In genomic region chr17:78348055-78348745, GRCh38 we compare ENCODE assay signal across 27 cellular contexts. TPM values are rescaled to one million over a fixed set of nuclear protein-coding genes. Genes with fewer than 3 reads are reported as not detected.
DNase-seq lines count a peak whose midpoint lies in the region; ATAC-seq and TF ChIP-seq lines count a peak whose summit lies in the region.
"Had no signal": no experiment of that assay in that cellular context is flagged by ENCODE, and none has a peak within 500 bp of the region (broad histone marks: within the 10 kb centered on the region; RNA-seq: fewer than 3 reads in every experiment).

No MANE protein-coding gene starts in this region.

- peak overlapping the region; percentile 14 for H3K27ac Mint-ChIP-seq in activated T-cell treated with anti-CD3 and anti-CD28 coated beads, Interleukin-2, amount 50 U/mL, for 72 hours
- H3K27ac Mint-ChIP-seq in IgD-negative memory B cell: peak overlapping the region; percentile 50 to 92 (median 80)
- peak overlapping the region; percentile 57 for H3K27ac Mint-ChIP-seq in endothelial cell (ENCODE audit: unreplicated experiment)
- H3K27ac Mint-ChIP-seq: type B pancreatic cell had no signal

- no peak overlapping the region for H3K4me2 ChIP-seq in neuronal stem cell (ENCODE audit: insufficient read depth, low read length, poor library complexity, severe bottlenecking)

- H3K4me3 ChIP-seq in neuronal stem cell (ENCODE audit: low read length in 2 of 2): no peak overlapping the region
- H3K4me3 ChIP-seq: ovary, SJCRH30 had no signal

- DNase-seq in activated T-cell treated with anti-CD3 and anti-CD28 coated beads, Interleukin-2, amount 50 U/mL, for 72 hours: no peak
- DNase-seq in activated T-cell treated with anti-CD3 and anti-CD28 coated beads for 4 hours (no peak), endothelial cell (ENCODE audit: low spot score) (no peak), neuronal stem cell (ENCODE audit: low spot score) (no peak), HPDE6-E6E7 (ENCODE audit: extremely low spot score) (no peak), inferior parietal cortex (ENCODE audit: extremely low spot score) (no peak)
- DNase-seq: activated CD4-positive, CD25-positive, alpha-beta regulatory T cell treated with anti-CD3 and anti-CD28 coated beads, Interleukin-2, amount 50 U/mL, for 72 hours; activated CD8-positive, alpha-beta memory T cell treated with anti-CD3 and anti-CD28 coated beads for 24 hours; activated naive CD4-positive, alpha-beta T cell treated with anti-CD3 and anti-CD28 coated beads, Interleukin-2, amount 50 U/mL, for 16 hours; activated T-cell treated with anti-CD3 and anti-CD28 coated beads, Interleukin-2, amount 50 U/mL, for 4 hours; anterior cingulate cortex; COR-L47; DMS79; effector memory CD4-positive, alpha-beta T cell; GDM1; HCEC 1CT; Karpas-422; left cardiac atrium; NCI-H1436; NCI-H2081 treated with DMSO at 0.1 percent for 48 hours; NCI-H345; ovary; SJCRH30; small intestine had no signal

- no peaks in the 10 kb centered on the region for H3K9me3 ChIP-seq in neuronal stem cell (replicated peaks in 1 of 2; ENCODE audit: control insufficient read depth in 2 of 2, insufficient read depth in 1 of 2, low read depth in 1 of 2, low read length in 2 of 2)
- H3K9me3 ChIP-seq: ovary, SJCRH30 had no signal

- no peak overlapping the region for H3K23ac ChIP-seq in neuronal stem cell (ENCODE audit: low read depth, low read length, poor library complexity)

- H4K91ac ChIP-seq in neuronal stem cell (ENCODE audit: low read depth, low read length, poor library complexity): no peak overlapping the region

- no peak overlapping the region for H2BK5ac ChIP-seq in neuronal stem cell (ENCODE audit: low read length)

- H3K36me3 Mint-ChIP-seq in activated T-cell treated with anti-CD3 and anti-CD28 coated beads, Interleukin-2, amount 50 U/mL, for 72 hours (ENCODE audit: insufficient read depth in 2 of 2): no peaks in the 10 kb centered on the region
- H3K36me3 Mint-ChIP-seq in IgD-negative memory B cell: no peaks in the 10 kb centered on the region
- peaks cover 7% of the 10 kb centered on the region for H3K36me3 Mint-ChIP-seq in endothelial cell (ENCODE audit: low read depth, unreplicated experiment)
- H3K36me3 Mint-ChIP-seq: type B pancreatic cell had no signal

- H2BK12ac ChIP-seq in neuronal stem cell (ENCODE audit: low read length): no peak overlapping the region

- no peak for TF ChIP-seq CTCF in endothelial cell (IDR thresholded peaks at IDR 0.05; ENCODE audit: unreplicated experiment)

- H2AK5ac ChIP-seq in neuronal stem cell (ENCODE audit: low read depth, low read length): peak overlapping the region; percentile 89

- H4K8ac ChIP-seq in neuronal stem cell (ENCODE audit: low read depth, low read length): no peak overlapping the region

- no peaks in the 10 kb centered on the region for H3K9me3 Mint-ChIP-seq in activated T-cell treated with anti-CD3 and anti-CD28 coated beads, Interleukin-2, amount 50 U/mL, for 72 hours
- H3K9me3 Mint-ChIP-seq in IgD-negative memory B cell: no peaks in the 10 kb centered on the region
- H3K9me3 Mint-ChIP-seq in endothelial cell (ENCODE audit: unreplicated experiment): no peaks in the 10 kb centered on the region
- H3K9me3 Mint-ChIP-seq: activated T-cell treated with anti-CD3 and anti-CD28 coated beads, Interleukin-2, amount 50 U/mL, for 4 hours; type B pancreatic cell had no signal

- H3K27ac ChIP-seq in neuronal stem cell (replicated peaks; ENCODE audit: low read length): no peak overlapping the region
- H3K27ac ChIP-seq: ovary, SJCRH30 had no signal

- H3K18ac ChIP-seq in neuronal stem cell (ENCODE audit: low read length): no peak overlapping the region

- peak overlapping the region; percentile 1 for H2BK15ac ChIP-seq in neuronal stem cell (ENCODE audit: low read length)

- no peaks in the 10 kb centered on the region for H3K27me3 ChIP-seq in neuronal stem cell (ENCODE audit: control insufficient read depth in 3 of 3, insufficient read depth in 3 of 3, low read depth in 1 of 3, low read length in 3 of 3)
- H3K27me3 ChIP-seq: ovary, SJCRH30 had no signal

- no peaks in the 10 kb centered on the region for H3K27me3 Mint-ChIP-seq in activated T-cell treated with anti-CD3 and anti-CD28 coated beads, Interleukin-2, amount 50 U/mL, for 72 hours (ENCODE audit: low read depth)
- H3K27me3 Mint-ChIP-seq in IgD-negative memory B cell (no peaks in the 10 kb centered on the region), endothelial cell (ENCODE audit: unreplicated experiment) (peaks cover 11% of the 10 kb centered on the region)

- no peaks in the 10 kb centered on the region for H3K79me1 ChIP-seq in neuronal stem cell (ENCODE audit: low read depth, low read length)

- H2BK120ac ChIP-seq in neuronal stem cell (ENCODE audit: low read depth, low read length): no peak overlapping the region

- H2AFZ ChIP-seq in neuronal stem cell (ENCODE audit: low read length): no peak overlapping the region

- no peak overlapping the region for H3K14ac ChIP-seq in neuronal stem cell (ENCODE audit: low read length)

- WGBS in neuronal stem cell (ENCODE audit: extremely low coverage in 2 of 2, insufficient read length in 2 of 2, insufficient replicate concordance in 1 of 2), 2 donors: no CpG with 5 or more reads among the region's 7 CpGs

- no peaks in the 10 kb centered on the region for H3K36me3 ChIP-seq in neuronal stem cell (replicated peaks in 1 of 2; ENCODE audit: control insufficient read depth in 2 of 2, insufficient read depth in 2 of 2, low read length in 2 of 2)
- H3K36me3 ChIP-seq: ovary, SJCRH30 had no signal

- H3K4me1 ChIP-seq in neuronal stem cell (ENCODE audit: control insufficient read depth in 2 of 2, insufficient read depth in 1 of 2, low read depth in 1 of 2, low read length in 2 of 2): peaks cover 13 to 21% of the 10 kb centered on the region in 2 donors

- peaks cover 84% of the 10 kb centered on the region for H3K4me1 Mint-ChIP-seq in activated T-cell treated with anti-CD3 and anti-CD28 coated beads, Interleukin-2, amount 50 U/mL, for 72 hours (ENCODE audit: low read depth)
- H3K4me1 Mint-ChIP-seq in IgD-negative memory B cell (peaks cover 38 to 47% (median 44%) of the 10 kb centered on the region in 3 donors), endothelial cell (ENCODE audit: unreplicated experiment) (peaks cover 50% of the 10 kb centered on the region)

- H3K4me3 Mint-ChIP-seq in activated T-cell treated with anti-CD3 and anti-CD28 coated beads, Interleukin-2, amount 50 U/mL, for 72 hours: peak overlapping the region; percentile 27 to 67
- peak overlapping the region; percentile 26 to 80 (median 48) for H3K4me3 Mint-ChIP-seq in IgD-negative memory B cell
- no peak overlapping the region for H3K4me3 Mint-ChIP-seq in endothelial cell (ENCODE audit: unreplicated experiment)
- H3K4me3 Mint-ChIP-seq: activated T-cell treated with anti-CD3 and anti-CD28 coated beads, Interleukin-2, amount 50 U/mL, for 4 hours; type B pancreatic cell had no signal

- no peak overlapping the region for H3K9ac ChIP-seq in neuronal stem cell (ENCODE audit: low read depth, low read length, poor library complexity)

- ATAC-seq in activated T-cell treated with anti-CD3 and anti-CD28 coated beads, Interleukin-2, amount 50 U/mL, for 72 hours (replicated peaks in 1 of 2): peak; percentile 23 to 27
- ATAC-seq in GM18498 (IDR thresholded peaks at IDR 0.05; ENCODE audit: unreplicated experiment): no peak
- ATAC-seq: activated T-cell treated with anti-CD3 and anti-CD28 coated beads, Interleukin-2, amount 50 U/mL, for 4 hours; left cardiac atrium had no signal

- no peak overlapping the region for H3K4ac ChIP-seq in neuronal stem cell (ENCODE audit: low read length)

RNA-seq across cellular contexts. Expression of gene SOCS3, which starts 11.7 kb away (rescaled TPM):
- total RNA-seq in activated T-cell treated with anti-CD3 and anti-CD28 coated beads, Interleukin-2, amount 50 U/mL, for 72 hours: 100 to 1,000 TPM; 164 to 212 TPM
- polyA plus RNA-seq in IgD-negative memory B cell: 17.3 TPM
- total RNA-seq in endothelial cell (ENCODE audit: unreplicated experiment): 30.2 TPM
- polyA plus RNA-seq in neuronal stem cell (2013, experiment 1 of 2): 17.8 TPM
- polyA plus RNA-seq in neuronal stem cell (2013, experiment 2 of 2): 18.2 TPM

RNA-seq across cellular contexts. Expression of gene PGS1, which starts 30.2 kb away (rescaled TPM):
- 100 to 1,000 TPM in 1 of 2 donors, 10 to 100 TPM in 1; 81.6 to 101 TPM for total RNA-seq in activated T-cell treated with anti-CD3 and anti-CD28 coated beads, Interleukin-2, amount 50 U/mL, for 72 hours
- 49.7 TPM for polyA plus RNA-seq in IgD-negative memory B cell
- 85.5 TPM for total RNA-seq in endothelial cell (ENCODE audit: unreplicated experiment)
- 28.6 TPM for polyA plus RNA-seq in neuronal stem cell (2013, experiment 1 of 2)
- polyA plus RNA-seq in neuronal stem cell (2013, experiment 2 of 2): 27.5 TPM

Comparison
In these comparisons a context has a peak if more than half of its experiments do, and no peak if none do; other contexts are left out.
1. H3K27ac Mint-ChIP-seq: peak in every context shown above with its lines; median percentile 80 in IgD-negative memory B cell; 57 in endothelial cell; 14 in activated T-cell treated with anti-CD3 and anti-CD28 coated beads, Interleukin-2, amount 50 U/mL, for 72 hours.